8 cellular contexts compared by ENCODE assay signal in the genomic region with DNA sequence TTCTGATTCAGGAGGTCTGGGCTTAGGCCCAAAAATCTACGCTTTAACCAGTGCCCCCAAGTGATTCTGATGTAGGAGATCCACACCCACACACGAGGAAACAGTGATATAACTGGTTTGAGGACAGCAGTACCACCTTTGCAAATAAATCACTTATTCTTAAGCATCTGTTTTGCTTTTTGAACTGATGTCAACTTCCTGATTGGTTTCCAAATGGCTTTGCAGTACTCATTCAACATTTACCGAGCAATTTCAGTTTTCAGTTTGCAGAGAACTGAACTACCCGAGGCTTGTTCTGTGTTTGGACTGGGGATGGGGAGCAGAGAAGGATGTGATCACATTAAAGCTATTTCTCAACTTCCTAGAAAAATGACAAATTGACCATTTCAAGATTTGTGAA. TPM values are rescaled to one million over a fixed set of nuclear protein-coding genes. Genes with fewer than 3 reads are reported as not detected.
DNase-seq lines count a peak whose midpoint lies in the region; ATAC-seq and TF ChIP-seq lines count a peak whose summit lies in the region.
"Had no signal": no experiment of that assay in that cellular context is flagged by ENCODE, and none has a peak within 500 bp of the region (broad histone marks: within the 10 kb centered on the region; RNA-seq: fewer than 3 reads in every experiment).

No MANE protein-coding gene starts in this region.

- peak overlapping the region; percentile 98 to 99 (median 98) for H3K27ac ChIP-seq in sigmoid colon
- H3K27ac ChIP-seq in SJCRH30, result no peak overlapping the region

- no peak for TF ChIP-seq CTCF in sigmoid colon (IDR thresholded peaks at IDR 0.05)

- H3K9me3 ChIP-seq in sigmoid colon (no peaks in the 10 kb centered on the region), SJCRH30 (replicated peaks) (no peaks in the 10 kb centered on the region; the same call in 1 of the 2 replicates)

- TF ChIP-seq POLR2A in sigmoid colon (IDR thresholded peaks at IDR 0.05), result no peak

- no peaks in the 10 kb centered on the region for H3K27me3 ChIP-seq in sigmoid colon
- no peaks in the 10 kb centered on the region for H3K27me3 ChIP-seq in SJCRH30

- no peaks in the 10 kb centered on the region for H3K9me3 Mint-ChIP-seq in T-helper 2 cell treated with Interferon-gamma antibody and Interleukin-4, amounts not matched to agents 5 μg/mL and 100 μg/mL, for 36 hours

- H3K4me1 ChIP-seq in sigmoid colon (peaks cover 0 to 29% (median 24%) of the 10 kb centered on the region in 4 donors), SJCRH30 (peaks cover 5% of the 10 kb centered on the region; the same call in 1 of the 2 replicates)

- H3K36me3 ChIP-seq in sigmoid colon (peaks cover 0 to 13% (median 5%) of the 10 kb centered on the region in 4 donors), SJCRH30 (no peaks in the 10 kb centered on the region)

- peaks cover 5% of the 10 kb centered on the region for H3K36me3 Mint-ChIP-seq in T-helper 2 cell treated with Interferon-gamma antibody and Interleukin-4, amounts not matched to agents 5 μg/mL and 100 μg/mL, for 36 hours (ENCODE audit: low read depth)

- H3K27me3 Mint-ChIP-seq in T-helper 2 cell treated with Interferon-gamma antibody and Interleukin-4, amounts not matched to agents 5 μg/mL and 100 μg/mL, for 36 hours (ENCODE audit: low read depth), result no peaks in the 10 kb centered on the region

- peak overlapping the region; percentile 83 for H3K27ac Mint-ChIP-seq in T-helper 2 cell treated with Interferon-gamma antibody and Interleukin-4, amounts not matched to agents 5 μg/mL and 100 μg/mL, for 36 hours

- no peak overlapping the region for H3K4me3 ChIP-seq in sigmoid colon
- no peak overlapping the region for H3K4me3 ChIP-seq in SJCRH30

- peak; percentile 36 for ATAC-seq in GM18909 (IDR thresholded peaks at IDR 0.05; ENCODE audit: poor library complexity, unreplicated experiment)
- ATAC-seq in HG02943 (IDR thresholded peaks at IDR 0.05; ENCODE audit: low read depth, unreplicated experiment), result peak; percentile 39
- no peak for ATAC-seq in HG02840 (IDR thresholded peaks at IDR 0.05; ENCODE audit: low FRiP score, unreplicated experiment)

- H3K4me1 Mint-ChIP-seq in T-helper 2 cell treated with Interferon-gamma antibody and Interleukin-4, amounts not matched to agents 5 μg/mL and 100 μg/mL, for 36 hours (ENCODE audit: low read depth), result peaks cover 18% of the 10 kb centered on the region

- TF ChIP-seq EP300 in sigmoid colon (IDR thresholded peaks at IDR 0.05), result no peak

- H3K4me3 Mint-ChIP-seq in T-helper 2 cell treated with Interferon-gamma antibody and Interleukin-4, amounts not matched to agents 5 μg/mL and 100 μg/mL, for 36 hours, result peak overlapping the region; percentile 83

- intact Hi-C loops in sigmoid colon (cut with DNase I), result loop anchor here (2.0 to 10.0 kb wide), 2 partner anchors 33 to 95 kb away; partner anchors contain the start of gene HLTF

- DNase-seq in T-helper 2 cell treated with Interferon-gamma antibody and Interleukin-4, amounts not matched to agents 5 μg/mL and 100 μg/mL, for 36 hours (ENCODE audit: low spot score), result no peak
- no peak for DNase-seq in sigmoid colon
- DNase-seq in GOT3 (lab: John Stamatoyannopoulos, UW), result no peak
- no peak for DNase-seq in SJCRH30
- DNase-seq: stimulated activated CD4-positive, alpha-beta T cell treated with anti-CD3 and anti-CD28 coated beads, Interleukin-1b, Interleukin-23, amount 100 ng/mL, for 48 hours had no signal

- 19 to 53% methylated on average over 4 of the region's 4 CpGs for whole genome bisulfite sequencing in sigmoid colon, 2 donors

RNA-seq across cellular contexts. Expression of gene GYG1, which starts 1.1 kb away (rescaled TPM):
- total RNA-seq in sigmoid colon, result 100 to 1,000 TPM; 142 to 213 (median 186) TPM
- polyA plus RNA-seq in sigmoid colon, result 10 to 100 TPM; 31.8 to 36.0 (median 34.7) TPM
- 32.6 and 33.5 TPM in 2 replicates for total RNA-seq in SJCRH30 (2014; rRNA removed; shearing (Covaris generic))
